14 cellular contexts compared by ENCODE assay signal in the genomic region with DNA sequence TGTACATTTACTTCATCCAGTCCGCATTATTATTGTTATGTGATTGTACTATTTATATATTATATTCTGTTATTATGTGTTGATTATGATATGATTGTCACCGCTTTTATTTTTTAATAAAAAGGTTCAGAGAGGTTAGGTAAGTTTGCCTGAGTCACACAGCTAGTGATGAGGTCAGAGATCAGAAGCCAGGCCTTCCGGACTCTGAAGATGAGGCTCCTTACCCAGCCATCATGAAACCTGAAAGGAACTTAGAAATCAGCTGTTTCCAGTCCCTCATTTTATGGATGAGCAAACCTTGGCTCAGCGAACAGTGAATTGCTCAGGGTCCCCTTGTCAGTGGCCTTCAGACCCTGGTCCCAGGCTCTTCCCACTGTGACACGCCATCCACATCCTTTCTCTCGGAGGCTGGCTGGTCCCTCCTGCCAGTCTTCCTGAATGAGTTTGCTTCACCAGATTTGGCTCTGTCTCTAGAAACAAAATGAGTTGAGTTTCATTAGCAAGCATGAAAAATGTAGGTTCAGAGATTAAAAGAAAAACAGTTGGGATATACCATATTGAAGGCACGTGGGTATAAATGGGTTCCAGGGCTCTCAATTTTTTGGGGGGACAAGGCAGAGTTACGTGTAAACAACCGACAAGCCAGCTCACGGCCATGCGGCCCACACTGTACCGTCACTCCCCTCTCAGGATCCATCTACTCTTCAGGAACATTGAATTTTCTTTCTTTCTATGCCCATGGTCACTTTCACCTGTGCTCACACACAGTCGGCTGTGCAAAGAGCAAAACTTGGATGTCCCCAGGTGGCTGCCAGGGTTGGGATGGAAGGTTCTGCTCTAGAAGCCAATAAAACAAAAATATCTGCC.
DNase-seq lines count a peak whose midpoint lies in the region; ATAC-seq and TF ChIP-seq lines count a peak whose summit lies in the region.
"Had no signal": no experiment of that assay in that cellular context is flagged by ENCODE, and none has a peak within 500 bp of the region (broad histone marks: within the 10 kb centered on the region; RNA-seq: fewer than 3 reads in every experiment).

No MANE protein-coding gene starts in this region.

- H3K23ac ChIP-seq in mesenchymal stem cell (ENCODE audit: low read length in 2 of 2) (no peak overlapping the region), trophoblast cell (ENCODE audit: low read length) (no peak overlapping the region)

- no peak overlapping the region for H4K91ac ChIP-seq in mesenchymal stem cell (ENCODE audit: low read length)
- no peak overlapping the region for H4K91ac ChIP-seq in trophoblast cell (ENCODE audit: low read depth, low read length)

- ATAC-seq in gastrocnemius medialis, result no peak
- no peak for ATAC-seq in GM18505 (IDR thresholded peaks at IDR 0.05; ENCODE audit: unreplicated experiment)
- no peak for ATAC-seq in HG02884 (IDR thresholded peaks at IDR 0.05; ENCODE audit: unreplicated experiment)
- ATAC-seq: GM12878 had no signal

- in situ Hi-C loops in gastrocnemius medialis (cut with MboI; ENCODE audit: low sequenced_read_pairs in 4 of 4), result no loop called here

- H2AFZ ChIP-seq in mesenchymal stem cell (ENCODE audit: low read depth, low read length) (no peak overlapping the region), trophoblast cell (ENCODE audit: insufficient read depth, low read length, poor library complexity) (no peak overlapping the region)

- TF ChIP-seq POLR2A in gastrocnemius medialis (IDR thresholded peaks at IDR 0.05), result no peak
- no peak for TF ChIP-seq POLR2A in GM18505 (IDR thresholded peaks at IDR 0.05; ENCODE audit: borderline replicate concordance, extremely low read depth, insufficient read depth, insufficient read length)

- POLR2A ChIA-PET in HEK293 (lab: Yijun Ruan, JAX), result no interaction called here

- 95% methylated on average over 11 of the region's 13 CpGs for WGBS in mesenchymal stem cell
- no CpG with 5 or more reads among the region's 13 CpGs for WGBS in trophoblast cell (ENCODE audit: extremely low coverage, insufficient coverage, insufficient read length)

- no peak overlapping the region for H4K12ac ChIP-seq in trophoblast cell (ENCODE audit: low read depth, low read length)

- CTCF ChIA-PET in HEK293 (lab: Yijun Ruan, JAX), result interaction anchor here (0.6 to 0.7 kb wide), 2 partner anchors 14 to 68 kb away, joined by 3 read pairs; no protein-coding TSS in a partner anchor

- no peak overlapping the region for H3K4ac ChIP-seq in mesenchymal stem cell (ENCODE audit: low read depth in 1 of 2, low read length in 2 of 2)
- H3K4ac ChIP-seq in trophoblast cell (ENCODE audit: low read depth, low read length), result no peak overlapping the region

- no peak overlapping the region for H3K4me3 ChIP-seq in HEK293 (ENCODE audit: low read depth, low read length)
- no peak overlapping the region for H3K4me3 ChIP-seq in mesenchymal stem cell (ENCODE audit: insufficient read depth in 1 of 2, low read depth in 1 of 2, low read length in 2 of 2)
- no peak overlapping the region for H3K4me3 ChIP-seq in gastrocnemius medialis
- H3K4me3 ChIP-seq in trophoblast cell (ENCODE audit: low read depth, low read length), result no peak overlapping the region
- H3K4me3 ChIP-seq: A549, GM12878 had no signal

- H3K27ac ChIP-seq in HEK293 (ENCODE audit: extremely low read depth, low read depth, low read length) (no peak overlapping the region), mesenchymal stem cell (ENCODE audit: low read length, poor library complexity, severe bottlenecking) (no peak overlapping the region), gastrocnemius medialis (peak overlapping the region; percentile 72 to 83 (median 76)), trophoblast cell (ENCODE audit: low read depth, low read length) (no peak overlapping the region)

- H4K8ac ChIP-seq in mesenchymal stem cell (ENCODE audit: low read length), result no peak overlapping the region
- no peak overlapping the region for H4K8ac ChIP-seq in trophoblast cell (ENCODE audit: low read depth, low read length)

- H3K9me3 ChIP-seq in HEK293 (ENCODE audit: control insufficient read depth, insufficient read depth, low read depth, low read length) (no peaks in the 10 kb centered on the region), mesenchymal stem cell (ENCODE audit: control insufficient read depth, low read length) (no peaks in the 10 kb centered on the region), gastrocnemius medialis (no peaks in the 10 kb centered on the region), trophoblast cell (ENCODE audit: insufficient read depth, low read depth, low read length) (peaks cover 2% of the 10 kb centered on the region)
- H3K9me3 ChIP-seq: A549 had no signal

- H2BK120ac ChIP-seq in mesenchymal stem cell (ENCODE audit: low read depth, low read length) (no peak overlapping the region), trophoblast cell (ENCODE audit: insufficient read depth, low read length, poor library complexity) (no peak overlapping the region)

- H2BK12ac ChIP-seq in mesenchymal stem cell (ENCODE audit: low read length in 2 of 2) (no peak overlapping the region), trophoblast cell (ENCODE audit: low read length) (no peak overlapping the region)

- no peak overlapping the region for H2BK5ac ChIP-seq in mesenchymal stem cell (ENCODE audit: low read depth, low read length, poor library complexity, severe bottlenecking)
- H2BK5ac ChIP-seq in trophoblast cell (ENCODE audit: low read depth, low read length, poor library complexity), result no peak overlapping the region

- no peaks in the 10 kb centered on the region for H3K36me3 ChIP-seq in HEK293 (ENCODE audit: control insufficient read depth in 2 of 2, insufficient read depth in 1 of 2, low read length in 2 of 2)
- H3K36me3 ChIP-seq in mesenchymal stem cell (ENCODE audit: control insufficient read depth in 1 of 2, insufficient read depth in 2 of 2, low read depth in 1 of 2, low read length in 2 of 2), result no peaks in the 10 kb centered on the region
- no peaks in the 10 kb centered on the region for H3K36me3 ChIP-seq in gastrocnemius medialis
- H3K36me3 ChIP-seq in trophoblast cell (ENCODE audit: control insufficient read depth in 1 of 2, insufficient read depth in 2 of 2, low read length in 2 of 2), result no peaks in the 10 kb centered on the region

- no peaks in the 10 kb centered on the region for H3K4me1 ChIP-seq in HEK293 (ENCODE audit: control insufficient read depth, insufficient read depth, low read length)
- peaks cover 9% of the 10 kb centered on the region for H3K4me1 ChIP-seq in mesenchymal stem cell (ENCODE audit: control insufficient read depth, insufficient read depth, low read depth, low read length)
- peaks cover 11 to 16% of the 10 kb centered on the region in 2 donors for H3K4me1 ChIP-seq in gastrocnemius medialis
- H3K4me1 ChIP-seq in trophoblast cell (ENCODE audit: control insufficient read depth in 1 of 2, insufficient read depth in 2 of 2, low read length in 2 of 2), result peaks cover 0 to 4% of the 10 kb centered on the region in 2 experiments

- DNase-seq in dermis microvascular lymphatic vessel endothelial cell (ENCODE audit: low read depth in 2 of 2) (peak; percentile 48 to 93), mesenchymal stem cell (no peak), gastrocnemius medialis (no peak), trophoblast cell (no peak)
- DNase-seq: Calu3; CD4-positive, alpha-beta T cell; NCI-H1417 treated with DMSO at 0.1 percent for 48 hours; NCI-H510A treated with DMSO at 0.1 percent for 48 hours; SHP77 had no signal

- H3K27me3 ChIP-seq in mesenchymal stem cell (ENCODE audit: control insufficient read depth in 1 of 2, insufficient read depth in 1 of 2, low read length in 2 of 2) (no peaks in the 10 kb centered on the region), gastrocnemius medialis (no peaks in the 10 kb centered on the region), trophoblast cell (ENCODE audit: insufficient read depth, low read length) (no peaks in the 10 kb centered on the region)

- H3K79me1 ChIP-seq in mesenchymal stem cell (replicated peaks; ENCODE audit: low read length, poor library complexity, severe bottlenecking), result peaks cover 1% of the 10 kb centered on the region
- H3K79me1 ChIP-seq in trophoblast cell (ENCODE audit: low read length), result no peaks in the 10 kb centered on the region

- H3K18ac ChIP-seq in mesenchymal stem cell (ENCODE audit: low read depth in 1 of 2, low read length in 2 of 2) (no peak overlapping the region), trophoblast cell (ENCODE audit: low read length) (no peak overlapping the region)

- no peaks in the 10 kb centered on the region for H3K79me2 ChIP-seq in trophoblast cell (ENCODE audit: control insufficient read depth, insufficient read depth, low read length, poor library complexity)

- TF ChIP-seq CTCF in HEK293 (tag by site-specific recombination; IDR thresholded peaks at IDR 0.05), result no peak
- no peak for TF ChIP-seq CTCF in gastrocnemius medialis (IDR thresholded peaks at IDR 0.05 in 4 of 5, conservative IDR thresholded peaks at IDR 0.05 in 1 of 5)

- H3K14ac ChIP-seq in mesenchymal stem cell (ENCODE audit: low read length in 2 of 2), result no peak overlapping the region
- no peak overlapping the region for H3K14ac ChIP-seq in trophoblast cell (ENCODE audit: low read length)

- no peak overlapping the region for H2BK15ac ChIP-seq in mesenchymal stem cell (ENCODE audit: low read depth, poor library complexity, severe bottlenecking)

- H3K4me2 ChIP-seq in mesenchymal stem cell (ENCODE audit: low read length, poor library complexity, severe bottlenecking) (no peak overlapping the region), trophoblast cell (ENCODE audit: low read length) (no peak overlapping the region)

- H2AK5ac ChIP-seq in mesenchymal stem cell (ENCODE audit: low read length, severe bottlenecking) (peak overlapping the region; percentile 60), trophoblast cell (ENCODE audit: low read length) (no peak overlapping the region)

- intact Hi-C loops in gastrocnemius medialis (cut with DNase I; ENCODE audit: low total_unique reads), result no loop called here

- no peak overlapping the region for H3K9ac ChIP-seq in mesenchymal stem cell (ENCODE audit: low read length)
- H3K9ac ChIP-seq in trophoblast cell (ENCODE audit: low read length), result no peak overlapping the region

TF ChIP-seq in HEK293, 187 proteins besides CTCF, POLR2A, EP300 and RAD21:
- TF ChIP-seq, protein P1, sequence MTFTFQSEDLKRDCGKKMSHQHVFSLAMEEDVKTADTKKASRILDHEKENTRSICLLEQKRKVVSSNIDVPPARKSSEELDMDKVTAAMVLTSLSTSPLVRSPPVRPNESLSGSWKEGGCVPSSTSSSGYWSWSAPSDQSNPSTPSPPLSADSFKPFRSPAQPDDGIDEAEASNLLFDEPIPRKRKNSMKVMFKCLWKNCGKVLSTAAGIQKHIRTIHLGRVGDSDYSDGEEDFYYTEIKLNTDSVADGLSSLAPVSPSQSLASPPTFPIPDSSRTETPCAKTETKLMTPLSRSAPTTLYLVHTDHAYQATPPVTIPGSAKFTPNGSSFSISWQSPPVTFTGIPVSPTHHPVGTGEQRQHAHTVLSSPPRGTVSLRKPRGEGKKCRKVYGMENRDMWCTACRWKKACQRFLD (tag by site-specific recombination; IDR thresholded peaks at IDR 0.05), result no peak
- TF ChIP-seq ZNF768 (tag by site-specific recombination; IDR thresholded peaks at IDR 0.05) (0 out of 2 replicates have a peak, but pooled peaks have one; percentile 24), TCF7L2 (IDR thresholded peaks at IDR 0.05; ENCODE audit: borderline replicate concordance, low read depth, low read length) (no peak)

Comparison
In these comparisons a context has a peak if more than half of its experiments do, and no peak if none do; other contexts are left out.
1. H3K27ac ChIP-seq: peak in gastrocnemius medialis (4 of 4); none in HEK293 (single experiment), mesenchymal stem cell (single experiment) and trophoblast cell (single experiment).
2. DNase-seq: peak in dermis microvascular lymphatic vessel endothelial cell (2 of 2); none in mesenchymal stem cell (single experiment), gastrocnemius medialis (0 of 2) and trophoblast cell (0 of 2).